8 cellular contexts compared by ENCODE assay signal in genomic region chr20:62182469-62183425, GRCh38. TPM values are rescaled to one million over a fixed set of nuclear protein-coding genes. Genes with fewer than 3 reads are reported as not detected.
DNase-seq lines count a peak whose midpoint lies in the region; ATAC-seq, FAIRE-seq and TF ChIP-seq lines count a peak whose summit lies in the region.

Gene MTG2, plus strand, starts transcription at chr20:62183028. Its CDS starts 10,393 bp downstream, at chr20:62193421.

- no peaks in the 10 kb centered on the region for H4K20me1 ChIP-seq in keratinocyte (ENCODE audit: control insufficient read depth, extremely low read depth, insufficient read depth, low read length)

- no peaks in the 10 kb centered on the region for H3K9me1 ChIP-seq in keratinocyte (ENCODE audit: control insufficient read depth, extremely low read depth, insufficient read depth, low read length)

- peak within 1 kb of the TSS; percentile 93 for H2AFZ ChIP-seq in keratinocyte (ENCODE audit: control insufficient read depth, low read length)

- no peak for FAIRE-seq in keratinocyte (lab: Jason Lieb, UNC)

- peak within 1 kb of the TSS; percentile 93 for H3K9ac ChIP-seq in keratinocyte (ENCODE audit: control insufficient read depth, extremely low read depth, insufficient read depth, low read length)

- H3K27me3 ChIP-seq in keratinocyte (ENCODE audit: control insufficient read depth, extremely low read depth, insufficient read depth, low read length), result no peaks in the 10 kb centered on the region

- peak within 1 kb of the TSS; percentile 85 for H3K27ac ChIP-seq in keratinocyte (ENCODE audit: control insufficient read depth, insufficient read depth, low read length)

- TF ChIP-seq CTCF in keratinocyte (optimal IDR thresholded peaks at IDR 0.05 in 1 of 3, IDR thresholded peaks at IDR 0.05 in 1 of 3, conservative IDR thresholded peaks at IDR 0.05 in 1 of 3; ENCODE audit: extremely low read depth in 1 of 3, insufficient read depth in 2 of 3, low read length in 3 of 3), result no peak

- peak; percentile 100 for DNase-seq in AG20443 (ENCODE audit: low spot score)
- DNase-seq in NCI-H460 (ENCODE audit: extremely low read depth, low read depth), result peak; percentile 95
- peak; percentile 90 for DNase-seq in activated CD4-positive, CD25-positive, alpha-beta regulatory T cell treated with anti-CD3 and anti-CD28 coated beads, Interleukin-2, amount 50 U/mL, for 72 hours
- DNase-seq in cerebellar cortex (ENCODE audit: low spot score), result peak; percentile 96
- DNase-seq in keratinocyte (ENCODE audit: low read depth, low spot score), result peak; percentile 73
- peak; percentile 83 to 92 (median 92) for DNase-seq in stimulated activated CD4-positive, alpha-beta T cell treated with anti-CD3 and anti-CD28 coated beads, Interleukin-12 subunit alpha, Interleukin-12 subunit beta, amount 100 ng/mL, for 48 hours (ENCODE audit: low read depth in 2 of 3, low spot score in 1 of 3)

- H3K79me2 ChIP-seq in keratinocyte (ENCODE audit: control insufficient read depth, insufficient read depth, low read length), result peaks cover 37% of the 10 kb centered on the region

- no peaks in the 10 kb centered on the region for H3K9me3 ChIP-seq in keratinocyte (ENCODE audit: control insufficient read depth, low read depth, low read length)

- peak within 1 kb of the TSS; percentile 80 to 89 (median 88) for H3K4me3 ChIP-seq in keratinocyte (ENCODE audit: control insufficient read depth in 2 of 3, extremely low read depth in 1 of 3, insufficient read depth in 2 of 3, low read depth in 1 of 3, low read length in 3 of 3)

- H3K4me2 ChIP-seq in keratinocyte (ENCODE audit: control insufficient read depth, extremely low read depth, insufficient read depth, low read depth, low read length), result peak within 1 kb of the TSS; percentile 90

- ATAC-seq in HG03432 (IDR thresholded peaks at IDR 0.05; ENCODE audit: unreplicated experiment), result peak; percentile 94

- peak; percentile 99 for TF ChIP-seq POLR2A in GM19193 (IDR thresholded peaks at IDR 0.05; ENCODE audit: extremely low read depth, insufficient read depth, insufficient read length)

- H3K36me3 ChIP-seq in keratinocyte (ENCODE audit: control insufficient read depth in 2 of 2, extremely low read depth in 1 of 2, insufficient read depth in 2 of 2, low read length in 2 of 2), result peaks cover 5 to 7% of the 10 kb centered on the region in 2 experiments

- dilution Hi-C loops in keratinocyte (cut with MboI; ENCODE audit: extremely low pct_ligation_motif_present, low sequenced_read_pairs), result no loop called here

- H3K4me1 ChIP-seq in keratinocyte (ENCODE audit: control insufficient read depth, extremely low read depth, insufficient read depth, low read length), result peaks cover 23% of the 10 kb centered on the region

RNA-seq across cellular contexts. Expression of gene MTG2, which starts in this region (rescaled TPM):
- 34.3 and 42.3 TPM in 2 replicates for total RNA-seq in NCI-H460 (2014; rRNA removed; shearing (Covaris generic))
- polyA plus RNA-seq in NCI-H460 (2014; cell fraction: nucleus; rRNA removed), result 50.2 and 64.6 TPM in 2 replicates
- polyA plus RNA-seq in keratinocyte, result 24.7 to 31.4 TPM (median 29.5 TPM) in 3 replicates
- 13.3 TPM for polyA plus RNA-seq in keratinocyte (2011; ENCODE audit: low read depth)
- 15.9 and 24.7 TPM in 2 replicates for polyA plus RNA-seq in keratinocyte (2011; cell fraction: cytosol; rRNA removed)
- 56.1 and 56.4 TPM in 2 replicates for polyA plus RNA-seq in keratinocyte (2011; cell fraction: nucleus; rRNA removed)
- polyA plus RNA-seq in keratinocyte (2012; ENCODE audit: low replicate concordance), result 24.9 and 32.2 TPM in 2 replicates
- polyA minus RNA-seq in keratinocyte, result 12.2 to 20.5 TPM (median 19.8 TPM) in 3 replicates
- 19.2 TPM for polyA minus RNA-seq in keratinocyte (2011; cell fraction: cytosol; rRNA and poly(A)+ RNA removed)
- 19.1 and 27.1 TPM in 2 replicates for polyA minus RNA-seq in keratinocyte (2011; cell fraction: nucleus; rRNA and poly(A)+ RNA removed)

Comparison
In these comparisons a context has a peak if more than half of its experiments do, and no peak if none do; other contexts are left out.
1. Peak in every context shown above with its lines: DNase-seq, ATAC-seq, H3K4me3 ChIP-seq and H3K27ac ChIP-seq.